ENCODE assay signal across 24 cellular contexts in genomic region chr4:4641661-4642180, GRCh38.
DNase-seq lines count a peak whose midpoint lies in the region; ATAC-seq and TF ChIP-seq lines count a peak whose summit lies in the region.
"Had no signal": no experiment of that assay in that cellular context is flagged by ENCODE, and none has a peak within 500 bp of the region (broad histone marks: within the 10 kb centered on the region; RNA-seq: fewer than 3 reads in every experiment).

No MANE protein-coding gene starts in this region.

- no peaks in the 10 kb centered on the region for H3K9me3 ChIP-seq in iPS-18a (ENCODE audit: control insufficient read depth, low read depth, low read length)
- H3K9me3 ChIP-seq: breast epithelium, esophagus squamous epithelium had no signal

- H3K27me3 Mint-ChIP-seq in WTC11 (ENCODE audit: low read depth): peaks cover 5% of the 10 kb centered on the region; the same call in 1 of the 2 replicates
- H3K27me3 Mint-ChIP-seq in neural crest cell (ENCODE audit: low read depth): no peaks in the 10 kb centered on the region
- H3K27me3 Mint-ChIP-seq: activated naive CD4-positive, alpha-beta T cell treated with anti-CD3 and anti-CD28 coated beads, Interleukin-2, amount 10 ng/mL, durations not matched to agents 7 days and 5 days; B cell had no signal

- intact Hi-C loops in posterior vena cava (cut with DNase I): no loop called here

- peak overlapping the region; percentile 83 for H3K27ac Mint-ChIP-seq in WTC11
- peak overlapping the region; percentile 97 for H3K27ac Mint-ChIP-seq in neural crest cell (ENCODE audit: unreplicated experiment)
- H3K27ac Mint-ChIP-seq: activated naive CD4-positive, alpha-beta T cell treated with anti-CD3 and anti-CD28 coated beads, Interleukin-2, amount 10 ng/mL, durations not matched to agents 7 days and 5 days; B cell; CD8-positive, alpha-beta memory T cell had no signal

- peaks cover 43% of the 10 kb centered on the region for H3K4me1 Mint-ChIP-seq in WTC11
- peaks cover 61% of the 10 kb centered on the region for H3K4me1 Mint-ChIP-seq in neural crest cell
- H3K4me1 Mint-ChIP-seq: activated naive CD4-positive, alpha-beta T cell treated with anti-CD3 and anti-CD28 coated beads, Interleukin-2, amount 10 ng/mL, durations not matched to agents 7 days and 5 days; B cell; CD8-positive, alpha-beta memory T cell had no signal

- POLR2A ChIA-PET in WTC11 (lab: Charles Lee): interaction anchor here (0.6 to 1.0 kb wide), 2 partner anchors 25 to 27 kb away, joined by 3 read pairs; no protein-coding TSS in a partner anchor

- H3K27me3 ChIP-seq in iPS-18a (ENCODE audit: control insufficient read depth, insufficient read depth, low read length): peaks cover 12% of the 10 kb centered on the region
- H3K27me3 ChIP-seq: breast epithelium, esophagus squamous epithelium had no signal

- H3K36me3 Mint-ChIP-seq in WTC11 (peaks cover 19% of the 10 kb centered on the region), neural crest cell (ENCODE audit: low read depth) (peaks cover under 1% of the 10 kb centered on the region)
- H3K36me3 Mint-ChIP-seq: activated naive CD4-positive, alpha-beta T cell treated with anti-CD3 and anti-CD28 coated beads, Interleukin-2, amount 10 ng/mL, durations not matched to agents 7 days and 5 days had no signal

- DNase-seq in ELF-1 (ENCODE audit: low read depth, low spot score) (peak; percentile 49), WTC11 (ENCODE audit: low spot score) (peak; percentile 36), neural crest cell (ENCODE audit: low read depth, low spot score) (no peak), posterior vena cava (ENCODE audit: low spot score) (no peak)
- DNase-seq: activated CD4-positive, alpha-beta T cell treated with anti-CD3 and anti-CD28 coated beads, Interleukin-2, amount 50 U/mL, for 4 hours; activated CD4-positive, CD25-positive, alpha-beta regulatory T cell; activated naive CD4-positive, alpha-beta T cell treated with anti-CD3 and anti-CD28 coated beads, Interleukin-2, amount 10 ng/mL, durations not matched to agents 7 days and 5 days; CD8-positive, alpha-beta memory T cell; cortex of kidney; esophagus squamous epithelium; HCEC 1CT; kidney glomerular epithelial cell; NCI-H1417; NCI-H345; nucleus accumbens; stimulated activated naive CD8-positive, alpha-beta T cell treated with anti-CD3 and anti-CD28 coated beads, Interleukin-15, Interleukin-2, amounts not matched to agents 100 U/mL and 50 U/mL, for 24 hours had no signal

- no peak overlapping the region for H3K27ac ChIP-seq in iPS-18a (ENCODE audit: low read length)
- H3K27ac ChIP-seq: breast epithelium, esophagus squamous epithelium, KMS-11 had no signal

- H3K4me1 ChIP-seq in iPS-18a (ENCODE audit: control insufficient read depth, low read depth, low read length): peaks cover 26% of the 10 kb centered on the region
- H3K4me1 ChIP-seq: breast epithelium had no signal

- no peak for TF ChIP-seq CTCF in WTC11 (IDR thresholded peaks at IDR 0.05)
- no peak for TF ChIP-seq CTCF in neural crest cell (conservative IDR thresholded peaks at IDR 0.05)

- peaks cover 6% of the 10 kb centered on the region for H3K9me3 Mint-ChIP-seq in WTC11
- no peaks in the 10 kb centered on the region for H3K9me3 Mint-ChIP-seq in neural crest cell
- H3K9me3 Mint-ChIP-seq: activated naive CD4-positive, alpha-beta T cell treated with anti-CD3 and anti-CD28 coated beads, Interleukin-2, amount 10 ng/mL, durations not matched to agents 7 days and 5 days; CD8-positive, alpha-beta memory T cell had no signal

- CTCF ChIA-PET in WTC11 (lab: Charles Lee): interaction anchor here (0.6 to 2.4 kb wide), 8 partner anchors 11 to 117 kb away, joined by 3 to 19 read pairs (median 4); no protein-coding TSS in a partner anchor

- H3K9ac ChIP-seq in iPS-18a (ENCODE audit: low read length): no peak overlapping the region
- H3K9ac ChIP-seq: KMS-11 had no signal

- ATAC-seq in WTC11 (peak; percentile 74), GM21576 (IDR thresholded peaks at IDR 0.05; ENCODE audit: unreplicated experiment) (no peak), GM19455 (IDR thresholded peaks at IDR 0.05; ENCODE audit: unreplicated experiment) (no peak), GM21423 (IDR thresholded peaks at IDR 0.05; ENCODE audit: unreplicated experiment) (no peak)
- ATAC-seq: stimulated activated naive CD8-positive, alpha-beta T cell treated with anti-CD3 and anti-CD28 coated beads, Interleukin-15, Interleukin-2, amounts not matched to agents 100 U/mL and 50 U/mL, for 24 hours had no signal

- peak overlapping the region; percentile 58 for H3K4me3 Mint-ChIP-seq in WTC11
- peak overlapping the region; percentile 73 for H3K4me3 Mint-ChIP-seq in neural crest cell
- H3K4me3 Mint-ChIP-seq: activated naive CD4-positive, alpha-beta T cell treated with anti-CD3 and anti-CD28 coated beads, Interleukin-2, amount 10 ng/mL, durations not matched to agents 7 days and 5 days; B cell; CD8-positive, alpha-beta memory T cell had no signal

- peak overlapping the region; percentile 18 for H3K4me3 ChIP-seq in iPS-18a (ENCODE audit: low read length)
- H3K4me3 ChIP-seq: breast epithelium, esophagus squamous epithelium, lung had no signal

- H3K36me3 ChIP-seq in iPS-18a (ENCODE audit: control insufficient read depth, low read depth, low read length): no peaks in the 10 kb centered on the region
- H3K36me3 ChIP-seq: breast epithelium, esophagus squamous epithelium had no signal

TF ChIP-seq in WTC11, 78 proteins besides CTCF, POLR2A, EP300 and RAD21:
- TF ChIP-seq ZNF121 (CRISPR knock-in tag; IDR thresholded peaks at IDR 0.05) (0 out of 2 replicates have a peak, but pooled peaks have one; percentile 2), SP1 (CRISPR knock-in tag; conservative IDR thresholded peaks at IDR 0.05) (no peak)

Comparison
In these comparisons a context has a peak if more than half of its experiments do, and no peak if none do; other contexts are left out.
1. DNase-seq: peak in ELF-1 (single experiment) and WTC11 (single experiment); none in neural crest cell (single experiment) and posterior vena cava (single experiment).